Comparison of ENCODE assay signal across 31 cellular contexts in genomic region chr4:9937078-9937477, GRCh38.
"Had no signal": no experiment of that assay in that cellular context is flagged by ENCODE, and none has a peak within 500 bp of the region (broad histone marks: within the 10 kb centered on the region; RNA-seq: fewer than 3 reads in every experiment).

No MANE protein-coding gene starts in this region.

- H3K9me3 ChIP-seq: body of pancreas, breast epithelium had no signal

- H3K27me3 Mint-ChIP-seq: activated B cell treated with CpG ODN at 0.5 μM for 24 hours; activated naive CD4-positive, alpha-beta T cell treated with anti-CD3 and anti-CD28 coated beads, Interleukin-2, amount 50 U/mL, for 24 hours; activated naive CD8-positive, alpha-beta T cell treated with anti-CD3 and anti-CD28 coated beads, Interleukin-2, amount 10 ng/mL, durations not matched to agents 7 days and 5 days; activated T-cell treated with anti-CD3 and anti-CD28 coated beads, Interleukin-2, amount 50 U/mL, for 24 hours had no signal

- H3K9me3 Mint-ChIP-seq: activated B cell treated with CpG ODN at 0.5 μM for 24 hours; activated naive CD4-positive, alpha-beta T cell treated with anti-CD3 and anti-CD28 coated beads, Interleukin-2, amount 50 U/mL, for 24 hours; activated naive CD8-positive, alpha-beta T cell treated with anti-CD3 and anti-CD28 coated beads, Interleukin-2, amount 10 ng/mL, durations not matched to agents 7 days and 5 days; activated T-cell treated with anti-CD3 and anti-CD28 coated beads, Interleukin-2, amount 50 U/mL, for 24 hours had no signal

- H3K4me3 ChIP-seq: body of pancreas, breast epithelium, PC-9 had no signal

- H3K4me1 ChIP-seq: body of pancreas, breast epithelium had no signal

- H3K27me3 ChIP-seq: body of pancreas, breast epithelium had no signal

- H3K36me3 Mint-ChIP-seq: activated naive CD4-positive, alpha-beta T cell treated with anti-CD3 and anti-CD28 coated beads, Interleukin-2, amount 50 U/mL, for 24 hours; activated naive CD8-positive, alpha-beta T cell treated with anti-CD3 and anti-CD28 coated beads, Interleukin-2, amount 10 ng/mL, durations not matched to agents 7 days and 5 days had no signal

- ATAC-seq: body of pancreas, Right ventricle myocardium inferior had no signal

- H3K36me3 ChIP-seq: breast epithelium had no signal

- H3K4me3 Mint-ChIP-seq: activated B cell treated with CpG ODN at 0.5 μM for 24 hours; activated naive CD4-positive, alpha-beta T cell treated with anti-CD3 and anti-CD28 coated beads, Interleukin-2, amount 50 U/mL, for 24 hours; activated naive CD8-positive, alpha-beta T cell treated with anti-CD3 and anti-CD28 coated beads, Interleukin-2, amount 10 ng/mL, durations not matched to agents 7 days and 5 days; activated T-cell treated with anti-CD3 and anti-CD28 coated beads, Interleukin-2, amount 50 U/mL, for 24 hours had no signal

- H3K27ac Mint-ChIP-seq: activated B cell treated with CpG ODN at 0.5 μM for 24 hours; activated naive CD4-positive, alpha-beta T cell treated with anti-CD3 and anti-CD28 coated beads, Interleukin-2, amount 50 U/mL, for 24 hours; activated naive CD8-positive, alpha-beta T cell treated with anti-CD3 and anti-CD28 coated beads, Interleukin-2, amount 10 ng/mL, durations not matched to agents 7 days and 5 days; activated T-cell treated with anti-CD3 and anti-CD28 coated beads, Interleukin-2, amount 50 U/mL, for 24 hours had no signal

- H3K27ac ChIP-seq: body of pancreas, breast epithelium, KMS-11, PC-9, RWPE1, VCaP had no signal

- DNase-seq: activated B cell treated with CpG ODN at 0.5 μM for 24 hours; activated CD4-positive, alpha-beta T cell treated with anti-CD3 and anti-CD28 coated beads for 1 hour; activated CD4-positive, alpha-beta T cell treated with anti-CD3 and anti-CD28 coated beads for 48 hours; activated effector memory CD4-positive, alpha-beta T cell treated with Interleukin-2 at 50 U/mL for 16 hours; activated naive CD8-positive, alpha-beta T cell treated with anti-CD3 and anti-CD28 coated beads, Interleukin-2, amount 10 ng/mL, durations not matched to agents 7 days and 5 days; activated T-cell treated with anti-CD3 and anti-CD28 coated beads, Interleukin-2, amount 50 U/mL, for 24 hours; amygdala; body of pancreas; MM.1S; MV-4-11; NCI-H1092; NCI-H1436 treated with DMSO at 0.1 percent for 48 hours; NCI-H1694 treated with DMSO at 0.1 percent for 48 hours; NCI-H2029; NCI-H2107; NCI-H2171; NCI-H510A; NCI-H526; NCI-H748 treated with DMSO at 0.1 percent for 48 hours; NK-92 treated with Interleukin-12 subunit alpha and Interleukin-12 subunit beta, amount 100 ng/mL, for 24 hours; PC-9; SIG-M5; SW 1271; T-helper 1 cell; T-helper 9 cell had no signal

- H3K4me1 Mint-ChIP-seq: activated B cell treated with CpG ODN at 0.5 μM for 24 hours; activated naive CD4-positive, alpha-beta T cell treated with anti-CD3 and anti-CD28 coated beads, Interleukin-2, amount 50 U/mL, for 24 hours; activated naive CD8-positive, alpha-beta T cell treated with anti-CD3 and anti-CD28 coated beads, Interleukin-2, amount 10 ng/mL, durations not matched to agents 7 days and 5 days had no signal
